11 cellular contexts compared by ENCODE assay signal in the genomic region with DNA sequence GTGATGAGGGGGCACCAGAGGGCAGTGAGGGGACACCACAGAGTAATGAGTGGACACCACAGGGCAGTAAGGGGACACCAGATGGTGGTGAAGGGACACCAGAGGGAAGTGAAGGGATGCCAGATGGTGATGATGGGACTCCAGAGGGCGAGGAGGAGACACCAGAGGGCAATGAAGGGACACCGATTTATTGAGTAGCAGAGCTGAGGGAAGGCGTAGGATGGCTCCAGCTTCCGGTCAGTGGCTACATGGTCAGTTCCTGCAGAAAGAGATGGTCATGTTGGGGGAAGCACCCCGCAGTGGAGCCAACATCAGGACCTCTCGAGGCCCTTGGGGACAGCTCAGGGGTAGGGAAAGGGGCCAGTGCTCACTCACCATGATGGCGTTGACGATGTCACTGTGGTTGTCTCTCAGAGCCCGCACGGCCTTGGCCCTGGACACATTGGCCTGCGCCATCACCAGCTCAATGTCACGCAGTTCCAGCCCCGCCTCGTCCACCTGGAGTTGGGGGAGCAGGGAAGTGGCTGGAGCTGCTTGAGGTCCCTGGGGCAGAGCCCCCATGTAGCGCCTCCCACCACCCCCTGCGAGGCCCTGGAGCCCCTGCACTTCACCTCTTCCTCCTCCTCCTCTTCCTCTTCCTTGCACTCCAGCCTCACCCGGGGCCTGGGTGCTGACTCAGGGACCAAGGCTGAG. TPM values are rescaled to one million over a fixed set of nuclear protein-coding genes. Genes with fewer than 3 reads are reported as not detected.
DNase-seq lines count a peak whose midpoint lies in the region; TF ChIP-seq lines count a peak whose summit lies in the region.
"Had no signal": no experiment of that assay in that cellular context is flagged by ENCODE, and none has a peak within 500 bp of the region (broad histone marks: within the 10 kb centered on the region; RNA-seq: fewer than 3 reads in every experiment).

No MANE protein-coding gene starts in this region.

- H3K36me3 Mint-ChIP-seq in dendritic cell treated with granulocyte-macrophage colony-stimulating factor and Interleukin-4, amounts not matched to agents 40 ng/mL and 50 ng/mL, for 4 days (ENCODE audit: low read depth), result peaks cover 18% of the 10 kb centered on the region
- no peaks in the 10 kb centered on the region for H3K36me3 Mint-ChIP-seq in progenitor cell of endocrine pancreas (ENCODE audit: insufficient read depth)

- no peak overlapping the region for H3K4me3 ChIP-seq in OCI-LY7 (ENCODE audit: low read depth, low read length, poor library complexity, severe bottlenecking)
- H3K4me3 ChIP-seq in vagina, result no peak overlapping the region

- POLR2A ChIA-PET in OCI-LY7 (lab: Charles Lee), result interaction anchor here (0.9 kb wide), 1 partner anchor 79 kb away, joined by 3 read pairs; no protein-coding TSS in a partner anchor

- peaks cover 18% of the 10 kb centered on the region for H3K4me1 Mint-ChIP-seq in dendritic cell treated with granulocyte-macrophage colony-stimulating factor and Interleukin-4, amounts not matched to agents 40 ng/mL and 50 ng/mL, for 4 days (ENCODE audit: low read depth)
- no peaks in the 10 kb centered on the region for H3K4me1 Mint-ChIP-seq in progenitor cell of endocrine pancreas (ENCODE audit: low read depth)

- H3K79me2 ChIP-seq in OCI-LY7 (ENCODE audit: insufficient read depth, low read depth, low read length), result no peaks in the 10 kb centered on the region

- H3K27me3 ChIP-seq in vagina, result no peaks in the 10 kb centered on the region

- no peak overlapping the region for H3K4me2 ChIP-seq in OCI-LY7 (ENCODE audit: low read length)

- H3K27ac ChIP-seq in OCI-LY7 (ENCODE audit: low read depth, low read length, poor library complexity, severe bottlenecking) (no peak overlapping the region), vagina (no peak overlapping the region)

- intact Hi-C loops in dendritic cell treated with granulocyte-macrophage colony-stimulating factor and Interleukin-4, amounts not matched to agents 40 ng/mL and 50 ng/mL, for 4 days (cut with micrococcal nuclease), result no loop called here
- intact Hi-C loops in OCI-LY7 (cut with micrococcal nuclease; ENCODE audit: unreplicated experiment), result no loop called here
- intact Hi-C loops in vagina (cut with DNase I), result no loop called here

- H3K36me3 ChIP-seq in OCI-LY7 (ENCODE audit: insufficient read depth, low read length) (peaks cover 25% of the 10 kb centered on the region), vagina (peaks cover 0 to 17% of the 10 kb centered on the region in 2 donors)

- no peaks in the 10 kb centered on the region for H4K20me1 ChIP-seq in OCI-LY7 (ENCODE audit: insufficient read depth, low read length)

- TF ChIP-seq CTCF in progenitor cell of endocrine pancreas (IDR thresholded peaks at IDR 0.05; ENCODE audit: unreplicated experiment), result no peak
- TF ChIP-seq CTCF in OCI-LY7 (conservative IDR thresholded peaks at IDR 0.05; ENCODE audit: low read length), result no peak
- no peak for TF ChIP-seq CTCF in vagina (IDR thresholded peaks at IDR 0.05)

- no peak overlapping the region for H3K4me3 Mint-ChIP-seq in dendritic cell treated with granulocyte-macrophage colony-stimulating factor and Interleukin-4, amounts not matched to agents 40 ng/mL and 50 ng/mL, for 4 days
- H3K4me3 Mint-ChIP-seq in progenitor cell of endocrine pancreas (ENCODE audit: low read depth), result no peak overlapping the region

- H3K4me1 ChIP-seq in OCI-LY7 (ENCODE audit: insufficient read depth, low read length, poor library complexity, severe bottlenecking) (no peaks in the 10 kb centered on the region), vagina (no peaks in the 10 kb centered on the region)

- CTCF ChIA-PET in OCI-LY7 (lab: Charles Lee; ENCODE audit: unreplicated experiment), result no interaction called here

- H3K9me2 ChIP-seq in OCI-LY7 (ENCODE audit: insufficient read depth, low read length), result no peaks in the 10 kb centered on the region

- no TSS peak for BruUV-seq in OCI-LY7 (replicated peaks; lab: Mats Ljungman, UMichigan)

- H3K27ac Mint-ChIP-seq in dendritic cell treated with granulocyte-macrophage colony-stimulating factor and Interleukin-4, amounts not matched to agents 40 ng/mL and 50 ng/mL, for 4 days, result peak overlapping the region; percentile 29
- H3K27ac Mint-ChIP-seq in progenitor cell of endocrine pancreas, result peak overlapping the region; percentile 65

- no peaks in the 10 kb centered on the region for H3K27me3 Mint-ChIP-seq in dendritic cell treated with granulocyte-macrophage colony-stimulating factor and Interleukin-4, amounts not matched to agents 40 ng/mL and 50 ng/mL, for 4 days
- no peaks in the 10 kb centered on the region for H3K27me3 Mint-ChIP-seq in progenitor cell of endocrine pancreas

- no peaks in the 10 kb centered on the region for H3K9me3 Mint-ChIP-seq in dendritic cell treated with granulocyte-macrophage colony-stimulating factor and Interleukin-4, amounts not matched to agents 40 ng/mL and 50 ng/mL, for 4 days
- no peaks in the 10 kb centered on the region for H3K9me3 Mint-ChIP-seq in progenitor cell of endocrine pancreas (ENCODE audit: low read depth)

- H2AFZ ChIP-seq in OCI-LY7 (ENCODE audit: low read length), result no peak overlapping the region

- DNase-seq in activated effector memory CD4-positive, alpha-beta T cell treated with anti-CD3 and anti-CD28 coated beads, Interleukin-2, amount 50 U/mL, for 16 hours, result peak; percentile 63
- DNase-seq in activated effector memory CD4-positive, alpha-beta T cell treated with Interleukin-2 at 50 U/mL for 16 hours, result no peak
- DNase-seq in RPMI8226 (peak; percentile 32), progenitor cell of endocrine pancreas (ENCODE audit: low spot score, unreplicated experiment) (no peak), COLO668 (lab: John Stamatoyannopoulos, UW; ENCODE audit: unreplicated experiment) (no peak), OCI-LY7 (ENCODE audit: low spot score) (no peak), vagina (ENCODE audit: extremely low spot score in 2 of 2) (no peak)
- DNase-seq: NCI-H2171 treated with DMSO at 0.1 percent for 48 hours; nucleus accumbens; stimulated activated CD4-positive, alpha-beta T cell treated with anti-CD3 and anti-CD28 coated beads, Interleukin-12 subunit alpha, Interleukin-12 subunit beta, amount 100 ng/mL, for 4 hours had no signal

- no peaks in the 10 kb centered on the region for H3K9me3 ChIP-seq in OCI-LY7 (ENCODE audit: low read length)
- H3K9me3 ChIP-seq in vagina, result no peaks in the 10 kb centered on the region

- TF ChIP-seq POLR2A in vagina (IDR thresholded peaks at IDR 0.05), result no peak

RNA-seq across cellular contexts. Expression of a gene that starts 8.4 kb away (rescaled TPM):
- total RNA-seq in progenitor cell of endocrine pancreas (10.1 and 11.7 TPM in 2 replicates), OCI-LY7 (2022) (not detected in 2 replicates), vagina (9.6 TPM)
- total RNA-seq in OCI-LY7 (2014; rRNA removed; shearing (Covaris generic)), result not detected in 2 replicates

RNA-seq across cellular contexts. Expression of a gene that starts 31.1 kb away (rescaled TPM):
- total RNA-seq in progenitor cell of endocrine pancreas, result 73.0 and 73.1 TPM in 2 replicates
- 113 and 117 TPM in 2 replicates for total RNA-seq in OCI-LY7 (2014; rRNA removed; shearing (Covaris generic))
- total RNA-seq in OCI-LY7 (2022), result 137 and 141 TPM in 2 replicates
- total RNA-seq in vagina, result 71.2 TPM

Comparison
In these comparisons a context has a peak if more than half of its experiments do, and no peak if none do; other contexts are left out.
1. DNase-seq: peak in activated effector memory CD4-positive, alpha-beta T cell treated with anti-CD3 and anti-CD28 coated beads, Interleukin-2, amount 50 U/mL, for 16 hours (single experiment) and RPMI8226 (single experiment); none in activated effector memory CD4-positive, alpha-beta T cell treated with Interleukin-2 at 50 U/mL for 16 hours (single experiment), progenitor cell of endocrine pancreas (single experiment), COLO668 (single experiment), OCI-LY7 (single experiment) and vagina (0 of 2).
2. RNA of a gene that starts 8.4 kb away (total RNA-seq): 10.1 to 11.7 TPM in progenitor cell of endocrine pancreas and 9.6 TPM in vagina (single experiment); not detected in OCI-LY7; every median in the first group is over 10 times any median in the second.